17 cellular contexts compared by ENCODE assay signal in the genomic region with DNA sequence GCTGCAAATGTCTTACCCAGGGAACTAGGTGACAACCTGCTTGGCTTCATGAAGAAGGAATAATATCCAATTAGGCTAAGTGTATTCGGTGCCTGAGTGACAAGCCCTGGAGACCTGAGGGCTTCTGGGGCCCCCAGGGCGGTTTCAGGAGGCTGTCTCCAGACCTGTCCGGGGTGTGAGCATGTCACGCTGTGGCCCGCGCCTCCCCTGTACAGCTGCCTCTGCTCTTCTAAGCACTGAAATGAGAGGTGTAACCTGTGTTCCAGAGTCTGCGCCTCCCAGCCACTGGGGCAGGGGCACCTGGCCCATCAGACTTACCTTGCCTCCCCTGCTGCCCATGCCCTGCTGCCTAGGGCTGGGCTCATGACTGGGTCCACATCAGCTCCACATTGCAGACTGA.
DNase-seq lines count a peak whose midpoint lies in the region; ATAC-seq, FAIRE-seq and TF ChIP-seq lines count a peak whose summit lies in the region.
"Had no signal": no experiment of that assay in that cellular context is flagged by ENCODE, and none has a peak within 500 bp of the region (broad histone marks: within the 10 kb centered on the region; RNA-seq: fewer than 3 reads in every experiment).

No MANE protein-coding gene starts in this region.

- in situ Hi-C loops in HepG2 (cut with HindIII; ENCODE audit: extremely low pct_ligation_motif_present, low pct_unique_long_range_greater_than_20kb): no loop called here

- H3K9me3 Mint-ChIP-seq in endodermal cell: peaks cover 10% of the 10 kb centered on the region
- H3K9me3 Mint-ChIP-seq in stimulated activated memory B cell treated with anti-CD40 and anti-IgM and Interleukin-4, amounts not matched to agents 10 μg/mL and 1 μg/mL and 100 μg/mL, for 72 hours: no peaks in the 10 kb centered on the region
- H3K9me3 Mint-ChIP-seq: CD4-positive, alpha-beta memory T cell had no signal

- H3K4me3 ChIP-seq in endodermal cell (ENCODE audit: low read length) (no peak overlapping the region), HepG2 (replicated peaks in 1 of 3; ENCODE audit: insufficient read depth in 1 of 3, low read depth in 2 of 3, low read length in 3 of 3) (no peak overlapping the region), psoas muscle (no peak overlapping the region)
- H3K4me3 ChIP-seq: GM12878, GM23338 had no signal

- H3K36me3 ChIP-seq in endodermal cell (ENCODE audit: control insufficient read depth, insufficient read depth, low read length) (no peaks in the 10 kb centered on the region), HepG2 (replicated peaks in 1 of 2; ENCODE audit: control insufficient read depth in 1 of 2, insufficient read depth in 2 of 2, low read length in 2 of 2) (no peaks in the 10 kb centered on the region), psoas muscle (ENCODE audit: insufficient read depth in 1 of 2, low read depth in 1 of 2) (no peaks in the 10 kb centered on the region)

- DNase-seq in ELF-1 (ENCODE audit: low read depth, low spot score) (peak; percentile 46), endodermal cell (peak; percentile 55), HepG2 (ENCODE audit: low spot score) (no peak), foreskin melanocyte (no peak), psoas muscle (no peak), NCI-H446 (lab: John Stamatoyannopoulos, UW) (no peak)
- DNase-seq: C1 segment of cervical spinal cord; CD4-positive, alpha-beta memory T cell; COR-L47; DMS153; DND-41; GDM1; HCEC 1CT had no signal

- H3K27ac ChIP-seq in endodermal cell (ENCODE audit: low read depth, low read length) (no peak overlapping the region), HepG2 (ENCODE audit: extremely low read length, insufficient read depth, low read length) (no peak overlapping the region), psoas muscle (no peak overlapping the region)

- peaks cover 4% of the 10 kb centered on the region for H3K36me3 Mint-ChIP-seq in endodermal cell (ENCODE audit: low read depth)
- peaks cover 15% of the 10 kb centered on the region for H3K36me3 Mint-ChIP-seq in stimulated activated memory B cell treated with anti-CD40 and anti-IgM and Interleukin-4, amounts not matched to agents 10 μg/mL and 1 μg/mL and 100 μg/mL, for 72 hours

- H3K4me1 Mint-ChIP-seq in endodermal cell: peaks cover 30% of the 10 kb centered on the region
- peaks cover 11% of the 10 kb centered on the region for H3K4me1 Mint-ChIP-seq in stimulated activated memory B cell treated with anti-CD40 and anti-IgM and Interleukin-4, amounts not matched to agents 10 μg/mL and 1 μg/mL and 100 μg/mL, for 72 hours
- H3K4me1 Mint-ChIP-seq: CD4-positive, alpha-beta memory T cell had no signal

- 90 to 97% methylated on average over 6 to 7 of the region's 7 CpGs for WGBS in endodermal cell (ENCODE audit: insufficient coverage in 1 of 2, insufficient read length in 1 of 2), 2 experiments
- 89% methylated on average over 2 of the region's 7 CpGs for WGBS in HepG2 (ENCODE audit: low lambda C conversion rate)
- 90 to 95% (median 93%) methylated on average over 7 of the region's 7 CpGs for WGBS in psoas muscle, 3 donors

- CTCF ChIA-PET in HepG2 (lab: Yijun Ruan, JAX; ENCODE audit: low intra/inter-chr PET ratio, low total read pairs): no interaction called here

- no peak overlapping the region for H3K4me2 ChIP-seq in HepG2 (ENCODE audit: low read depth, low read length)
- H3K4me2 ChIP-seq: GM23338 had no signal

- no peaks in the 10 kb centered on the region for H3K79me2 ChIP-seq in HepG2 (ENCODE audit: insufficient read depth, low read length)

- TF ChIP-seq RAD21 in HepG2 (CRISPR knock-in tag; IDR thresholded peaks at IDR 0.05): no peak

- intact Hi-C loops in HepG2 (cut with micrococcal nuclease; ENCODE audit: unreplicated experiment) (no loop called here), psoas muscle (cut with DNase I) (no loop called here)

- no peaks in the 10 kb centered on the region for H3K27me3 ChIP-seq in endodermal cell (ENCODE audit: control insufficient read depth, insufficient read depth, low read length, poor library complexity, severe bottlenecking)
- H3K27me3 ChIP-seq in HepG2 (ENCODE audit: control insufficient read depth in 1 of 2, insufficient read depth in 2 of 2, low read length in 2 of 2): no peaks in the 10 kb centered on the region
- no peaks in the 10 kb centered on the region for H3K27me3 ChIP-seq in psoas muscle (ENCODE audit: insufficient read depth in 3 of 3, low read length in 2 of 3)

- no peak overlapping the region for H3K27ac Mint-ChIP-seq in endodermal cell
- no peak overlapping the region for H3K27ac Mint-ChIP-seq in stimulated activated memory B cell treated with anti-CD40 and anti-IgM and Interleukin-4, amounts not matched to agents 10 μg/mL and 1 μg/mL and 100 μg/mL, for 72 hours
- H3K27ac Mint-ChIP-seq: GM23338 had no signal

- H3K4me1 ChIP-seq in endodermal cell (ENCODE audit: control insufficient read depth, insufficient read depth, low read length) (no peaks in the 10 kb centered on the region), HepG2 (ENCODE audit: insufficient read depth, low read length) (peaks cover 15% of the 10 kb centered on the region), psoas muscle (no peaks in the 10 kb centered on the region)

- H2AFZ ChIP-seq in HepG2 (ENCODE audit: low read length): no peak overlapping the region
- H2AFZ ChIP-seq: GM23338 had no signal

- no peaks in the 10 kb centered on the region for H4K20me1 ChIP-seq in HepG2 (ENCODE audit: insufficient read depth, low read length)

- H3K9me3 ChIP-seq in endodermal cell (ENCODE audit: control insufficient read depth, low read length) (peaks cover 8% of the 10 kb centered on the region), HepG2 (ENCODE audit: low read length) (no peaks in the 10 kb centered on the region), psoas muscle (no peaks in the 10 kb centered on the region)

- ATAC-seq in HepG2: no peak
- ATAC-seq in stimulated activated memory B cell treated with anti-CD40 and anti-IgM and Interleukin-4, amounts not matched to agents 10 μg/mL and 1 μg/mL and 100 μg/mL, for 72 hours: peak; percentile 27
- no peak for ATAC-seq in psoas muscle
- ATAC-seq: GM12878, GM23338 had no signal

- H3K4me3 Mint-ChIP-seq in endodermal cell: no peak overlapping the region
- H3K4me3 Mint-ChIP-seq in stimulated activated memory B cell treated with anti-CD40 and anti-IgM and Interleukin-4, amounts not matched to agents 10 μg/mL and 1 μg/mL and 100 μg/mL, for 72 hours: no peak overlapping the region
- H3K4me3 Mint-ChIP-seq: CD4-positive, alpha-beta memory T cell; GM23338 had no signal

- TF ChIP-seq EP300 in HepG2 (IDR thresholded peaks at IDR 0.05; ENCODE audit: low read depth in 2 of 2, low read length in 2 of 2): no peak
- no peak for TF ChIP-seq EP300 in HepG2 (CRISPR knock-in tag; IDR thresholded peaks at IDR 0.05; ENCODE audit: borderline replicate concordance)

- no peak for FAIRE-seq in HepG2 (lab: Jason Lieb, UNC)
- FAIRE-seq: GM12878, GM19239 had no signal

- peaks cover 2% of the 10 kb centered on the region for H3K27me3 Mint-ChIP-seq in endodermal cell (ENCODE audit: insufficient read depth)
- no peaks in the 10 kb centered on the region for H3K27me3 Mint-ChIP-seq in stimulated activated memory B cell treated with anti-CD40 and anti-IgM and Interleukin-4, amounts not matched to agents 10 μg/mL and 1 μg/mL and 100 μg/mL, for 72 hours
- H3K27me3 Mint-ChIP-seq: CD4-positive, alpha-beta memory T cell had no signal

- TF ChIP-seq POLR2A in HepG2 (IDR thresholded peaks at IDR 0.05; ENCODE audit: insufficient read depth in 1 of 2, low read depth in 2 of 2, low read length in 2 of 2): no peak

- POLR2A ChIA-PET in HepG2 (lab: Yijun Ruan, JAX): no interaction called here

- no peak overlapping the region for H3K9ac ChIP-seq in endodermal cell (ENCODE audit: extremely low read depth, low read length, poor library complexity, severe bottlenecking)
- no peak overlapping the region for H3K9ac ChIP-seq in HepG2 (ENCODE audit: insufficient read depth, low read depth, low read length)

- no peak for TF ChIP-seq CTCF in endodermal cell (conservative IDR thresholded peaks at IDR 0.05)
- TF ChIP-seq CTCF in HepG2 (CRISPR knock-in tag; IDR thresholded peaks at IDR 0.05): no peak
- TF ChIP-seq CTCF in psoas muscle (IDR thresholded peaks at IDR 0.05): no peak

- no TSS peak for BruUV-seq in HepG2 (replicated peaks; lab: Mats Ljungman, UMichigan)

TF ChIP-seq in HepG2, 621 proteins besides CTCF, POLR2A, EP300 and RAD21:
- TF ChIP-seq, protein P1, sequence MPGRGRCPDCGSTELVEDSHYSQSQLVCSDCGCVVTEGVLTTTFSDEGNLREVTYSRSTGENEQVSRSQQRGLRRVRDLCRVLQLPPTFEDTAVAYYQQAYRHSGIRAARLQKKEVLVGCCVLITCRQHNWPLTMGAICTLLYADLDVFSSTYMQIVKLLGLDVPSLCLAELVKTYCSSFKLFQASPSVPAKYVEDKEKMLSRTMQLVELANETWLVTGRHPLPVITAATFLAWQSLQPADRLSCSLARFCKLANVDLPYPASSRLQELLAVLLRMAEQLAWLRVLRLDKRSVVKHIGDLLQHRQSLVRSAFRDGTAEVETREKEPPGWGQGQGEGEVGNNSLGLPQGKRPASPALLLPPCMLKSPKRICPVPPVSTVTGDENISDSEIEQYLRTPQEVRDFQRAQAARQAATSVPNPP (CRISPR knock-in tag; IDR thresholded peaks at IDR 0.05): no peak
- TF ChIP-seq ZBTB8A (CRISPR knock-in tag; IDR thresholded peaks at IDR 0.05; ENCODE audit: borderline replicate concordance, low read depth): no peak
- TF ChIP-seq, protein P2, sequence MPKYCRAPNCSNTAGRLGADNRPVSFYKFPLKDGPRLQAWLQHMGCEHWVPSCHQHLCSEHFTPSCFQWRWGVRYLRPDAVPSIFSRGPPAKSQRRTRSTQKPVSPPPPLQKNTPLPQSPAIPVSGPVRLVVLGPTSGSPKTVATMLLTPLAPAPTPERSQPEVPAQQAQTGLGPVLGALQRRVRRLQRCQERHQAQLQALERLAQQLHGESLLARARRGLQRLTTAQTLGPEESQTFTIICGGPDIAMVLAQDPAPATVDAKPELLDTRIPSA (CRISPR knock-in tag; IDR thresholded peaks at IDR 0.05; ENCODE audit: borderline replicate concordance): no peak
- peak; percentile 33; the same call in 1 of the 2 replicates for TF ChIP-seq ZNF552 (CRISPR knock-in tag; IDR thresholded peaks at IDR 0.05; ENCODE audit: borderline replicate concordance)
- TF ChIP-seq ZNF207 (IDR thresholded peaks at IDR 0.05; ENCODE audit: borderline replicate concordance): no peak
- TF ChIP-seq GZF1 (CRISPR knock-in tag; IDR thresholded peaks at IDR 0.05): no peak
- no peak for TF ChIP-seq NFKB2 (CRISPR knock-in tag; IDR thresholded peaks at IDR 0.05; ENCODE audit: borderline replicate concordance)
- TF ChIP-seq WIZ (CRISPR knock-in tag; IDR thresholded peaks at IDR 0.05): no peak
- TF ChIP-seq ZNF598 (CRISPR knock-in tag; IDR thresholded peaks at IDR 0.05; ENCODE audit: borderline replicate concordance): no peak

Comparison
In these comparisons a context has a peak if more than half of its experiments do, and no peak if none do; other contexts are left out.
1. DNase-seq: peak in ELF-1 (single experiment) and endodermal cell (single experiment); none in HepG2 (single experiment), foreskin melanocyte (single experiment), psoas muscle (0 of 2) and NCI-H446 (0 of 2).